ENCODE assay signal across 9 cellular contexts in genomic region chr1:108049083-108049819, GRCh38.
DNase-seq lines count a peak whose midpoint lies in the region; ATAC-seq, FAIRE-seq and TF ChIP-seq lines count a peak whose summit lies in the region.
"Had no signal": no experiment of that assay in that cellular context is flagged by ENCODE, and none has a peak within 500 bp of the region (broad histone marks: within the 10 kb centered on the region; RNA-seq: fewer than 3 reads in every experiment).

No MANE protein-coding gene starts in this region.

- no peak overlapping the region for H3K9ac ChIP-seq in KMS-11

- FAIRE-seq in GM12892 (lab: Jason Lieb, UNC) = no peak

- no peak overlapping the region for H3K4me3 Mint-ChIP-seq in activated CD8-positive, alpha-beta T cell treated with anti-CD3 and anti-CD28 coated beads for 36 hours

- H3K4me1 Mint-ChIP-seq in activated CD8-positive, alpha-beta T cell treated with anti-CD3 and anti-CD28 coated beads for 36 hours (ENCODE audit: low read depth) = peaks cover 40% of the 10 kb centered on the region

- TF ChIP-seq POLR2A in heart left ventricle (IDR thresholded peaks at IDR 0.05) (no peak), sigmoid colon (IDR thresholded peaks at IDR 0.05) (no peak), GM12892 (IDR thresholded peaks at IDR 0.05; ENCODE audit: low read depth, low read length) (no peak)

- 46 to 61% (median 55%) methylated on average over 6 of the region's 6 CpGs for WGBS in heart left ventricle, 4 donors
- WGBS in sigmoid colon, 2 donors = 63 to 75% methylated on average over 6 of the region's 6 CpGs

- ATAC-seq in activated CD8-positive, alpha-beta T cell treated with anti-CD3 and anti-CD28 coated beads for 36 hours = peak; percentile 47
- ATAC-seq in heart left ventricle = peak in 2 of 4 donors; percentile 44 to 52

- no peaks in the 10 kb centered on the region for H4K20me1 ChIP-seq in KMS-11 (ENCODE audit: insufficient read depth)

- H3K27me3 ChIP-seq in KMS-11 (ENCODE audit: insufficient read depth, low read depth) = no peaks in the 10 kb centered on the region
- H3K27me3 ChIP-seq in heart left ventricle = no peaks in the 10 kb centered on the region
- no peaks in the 10 kb centered on the region for H3K27me3 ChIP-seq in sigmoid colon
- H3K27me3 ChIP-seq: SJSA1 had no signal

- no peaks in the 10 kb centered on the region for H3K4me1 ChIP-seq in KMS-11 (ENCODE audit: low read depth, poor library complexity, severe bottlenecking)
- peaks cover 0 to 64% (median 20%) of the 10 kb centered on the region in 12 donors for H3K4me1 ChIP-seq in heart left ventricle
- H3K4me1 ChIP-seq in sigmoid colon = peaks cover 0 to 12% (median 4%) of the 10 kb centered on the region in 4 donors
- H3K4me1 ChIP-seq: SJSA1 had no signal

- peaks cover 0 to 9% (median 0%) of the 10 kb centered on the region in 12 donors for H3K9me3 ChIP-seq in heart left ventricle
- H3K9me3 ChIP-seq in sigmoid colon = no peaks in the 10 kb centered on the region
- H3K9me3 ChIP-seq: SJSA1 had no signal

- TF ChIP-seq CTCF in KMS-11 (conservative IDR thresholded peaks at IDR 0.05; ENCODE audit: low read depth, low read length) = 0 out of 2 replicates have a peak, but pooled peaks have one; percentile 17
- TF ChIP-seq CTCF in activated CD8-positive, alpha-beta T cell treated with anti-CD3 and anti-CD28 coated beads for 36 hours (IDR thresholded peaks at IDR 0.05) = peak; percentile 58
- TF ChIP-seq CTCF in heart left ventricle (IDR thresholded peaks at IDR 0.05) = peak in 10 of 12 donors; percentile 9 to 54 (median 50)
- TF ChIP-seq CTCF in sigmoid colon (IDR thresholded peaks at IDR 0.05) = no peak

- H3K36me3 ChIP-seq in KMS-11 (ENCODE audit: insufficient read depth) (no peaks in the 10 kb centered on the region), heart left ventricle (no peaks in the 10 kb centered on the region), sigmoid colon (no peaks in the 10 kb centered on the region)
- H3K36me3 ChIP-seq: SJSA1 had no signal

- peak; percentile 7 for DNase-seq in EH (ENCODE audit: low read depth)
- DNase-seq in activated CD8-positive, alpha-beta T cell treated with anti-CD3 and anti-CD28 coated beads for 36 hours = peak; percentile 67
- DNase-seq in heart left ventricle = peak; percentile 26 to 61 (median 38)
- peak; percentile 63 for DNase-seq in sigmoid colon
- DNase-seq in cerebellar nuclear complex (lab: John Stamatoyannopoulos, UW) = no peak
- DNase-seq in NCI-H1930 (lab: John Stamatoyannopoulos, UW) = no peak
- no peak for DNase-seq in GM12892 (ENCODE audit: insufficient read length)

- peaks cover 2% of the 10 kb centered on the region for H3K9me3 Mint-ChIP-seq in activated CD8-positive, alpha-beta T cell treated with anti-CD3 and anti-CD28 coated beads for 36 hours

- no peak for TF ChIP-seq EP300 in sigmoid colon (IDR thresholded peaks at IDR 0.05)

- H3K4me3 ChIP-seq in KMS-11 (IDR thresholded peaks at IDR 0.05; ENCODE audit: insufficient read depth, low read depth, low read length) (no peak overlapping the region), heart left ventricle (no peak overlapping the region), sigmoid colon (no peak overlapping the region)
- H3K4me3 ChIP-seq: SJSA1 had no signal

- POLR2A ChIA-PET in activated CD8-positive, alpha-beta T cell treated with anti-CD3 and anti-CD28 coated beads for 36 hours (lab: Charles Lee) = no interaction called here

- H3K36me3 Mint-ChIP-seq in activated CD8-positive, alpha-beta T cell treated with anti-CD3 and anti-CD28 coated beads for 36 hours (ENCODE audit: low read depth) = no peaks in the 10 kb centered on the region

- intact Hi-C loops in activated CD8-positive, alpha-beta T cell treated with anti-CD3 and anti-CD28 coated beads for 36 hours (cut with micrococcal nuclease) = no loop called here
- intact Hi-C loops in heart left ventricle (cut with DNase I) = loop anchor here in 1 of 10 donors (2.0 kb wide), 1 partner anchor 16 kb away; no protein-coding TSS in a partner anchor
- intact Hi-C loops in sigmoid colon (cut with DNase I) = no loop called here

- H2AFZ ChIP-seq in KMS-11 (ENCODE audit: low read depth) = no peak overlapping the region

- no peak overlapping the region for H3K27ac Mint-ChIP-seq in activated CD8-positive, alpha-beta T cell treated with anti-CD3 and anti-CD28 coated beads for 36 hours

- no peaks in the 10 kb centered on the region for H3K79me2 ChIP-seq in KMS-11 (ENCODE audit: insufficient read depth, low read depth)

- no peak overlapping the region for H3K4me2 ChIP-seq in KMS-11

- CTCF ChIA-PET in activated CD8-positive, alpha-beta T cell treated with anti-CD3 and anti-CD28 coated beads for 36 hours (lab: Charles Lee) = interaction anchor here (0.7 to 2.4 kb wide), 6 partner anchors 10 to 267 kb away, joined by 3 to 7 read pairs (median 4); no protein-coding TSS in a partner anchor

- H3K27ac ChIP-seq in KMS-11 = no peak overlapping the region
- H3K27ac ChIP-seq in heart left ventricle = peak overlapping the region in 4 of 12 donors; percentile 7 to 93 (median 24)
- no peak overlapping the region for H3K27ac ChIP-seq in sigmoid colon
- H3K27ac ChIP-seq: SJSA1 had no signal

- H3K27me3 Mint-ChIP-seq in activated CD8-positive, alpha-beta T cell treated with anti-CD3 and anti-CD28 coated beads for 36 hours = no peaks in the 10 kb centered on the region

Comparison
In these comparisons a context has a peak if more than half of its experiments do, and no peak if none do; other contexts are left out.
1. DNase-seq: peak in EH (single experiment), activated CD8-positive, alpha-beta T cell treated with anti-CD3 and anti-CD28 coated beads for 36 hours (single experiment), heart left ventricle (5 of 5) and sigmoid colon (single experiment); none in cerebellar nuclear complex (0 of 2), NCI-H1930 (0 of 2) and GM12892 (single experiment).
2. CTCF ChIP-seq: peak in KMS-11 (single experiment), activated CD8-positive, alpha-beta T cell treated with anti-CD3 and anti-CD28 coated beads for 36 hours (single experiment) and heart left ventricle (10 of 12); none in sigmoid colon (0 of 4).